ENCODE assay signal across 15 cellular contexts in the genomic region with DNA sequence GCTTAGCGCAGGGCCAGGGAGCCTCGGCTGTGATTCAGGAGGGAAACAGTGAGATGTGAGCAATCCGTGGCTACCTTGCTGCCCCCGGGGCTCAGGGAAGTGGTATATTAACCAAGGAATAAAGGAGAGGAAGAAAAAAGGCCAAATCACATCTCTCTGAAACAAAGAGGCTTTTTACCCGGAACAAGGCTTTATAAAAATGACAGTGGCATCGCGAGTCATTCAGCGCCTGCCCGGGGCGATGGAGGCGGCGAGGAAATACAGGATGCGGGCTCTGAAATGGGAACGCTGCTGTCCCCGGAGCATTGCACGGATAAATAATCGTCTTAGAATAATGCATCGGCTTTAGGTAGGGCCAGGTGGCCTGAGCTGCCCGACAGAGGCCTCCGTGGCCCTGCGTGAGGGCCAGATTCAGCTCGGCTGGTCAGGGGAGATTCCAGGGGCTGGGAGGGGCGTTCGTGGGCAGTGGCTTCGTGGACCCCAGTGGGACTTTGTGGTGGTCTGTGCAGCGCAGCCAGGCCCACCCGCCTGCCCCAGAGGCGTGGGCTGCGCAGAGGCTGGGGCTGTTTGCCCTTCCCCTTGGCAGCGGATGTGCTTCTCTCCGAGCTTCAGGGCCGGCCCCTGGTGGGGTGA.
"Had no signal": no experiment of that assay in that cellular context is flagged by ENCODE, and none has a peak within 500 bp of the region (broad histone marks: within the 10 kb centered on the region; RNA-seq: fewer than 3 reads in every experiment).

No MANE protein-coding gene starts in this region.

- H3K9me3 ChIP-seq: SK-N-SH, testis had no signal

- H3K9ac ChIP-seq: SK-N-SH had no signal

- H3K4me3 ChIP-seq: hepatocyte, testis had no signal

- H3K9me3 Mint-ChIP-seq: activated B cell treated with CpG ODN at 0.5 μM for 24 hours; activated CD4-positive, alpha-beta T cell treated with anti-CD3 and anti-CD28 coated beads, Interleukin-2, amount 10 ng/mL, durations not matched to agents 24 days and 14 days; activated naive CD8-positive, alpha-beta T cell treated with anti-CD3 and anti-CD28 coated beads, Interleukin-2, amount 50 U/mL, for 24 hours had no signal

- ATAC-seq: activated naive CD8-positive, alpha-beta T cell treated with anti-CD3 and anti-CD28 coated beads, Interleukin-2, amount 50 U/mL, for 24 hours; naive thymus-derived CD4-positive, alpha-beta T cell; stimulated activated naive CD8-positive, alpha-beta T cell treated with anti-CD3 and anti-CD28 coated beads, Interleukin-15, Interleukin-2, amounts not matched to agents 100 U/mL and 50 U/mL, for 24 hours had no signal

- H3K4me3 Mint-ChIP-seq: activated B cell treated with CpG ODN at 0.5 μM for 24 hours; activated CD4-positive, alpha-beta T cell treated with anti-CD3 and anti-CD28 coated beads, Interleukin-2, amount 10 ng/mL, durations not matched to agents 24 days and 14 days; activated naive CD8-positive, alpha-beta T cell treated with anti-CD3 and anti-CD28 coated beads, Interleukin-2, amount 50 U/mL, for 24 hours; naive thymus-derived CD4-positive, alpha-beta T cell had no signal

- DNase-seq: activated B cell treated with CpG ODN at 0.5 μM for 24 hours; activated CD4-positive, alpha-beta T cell treated with anti-CD3 and anti-CD28 coated beads, Interleukin-2, amount 10 ng/mL, durations not matched to agents 24 days and 14 days; activated CD8-positive, alpha-beta memory T cell treated with anti-CD3 and anti-CD28 coated beads for 24 hours; activated naive CD4-positive, alpha-beta T cell treated with Interleukin-2 at 50 U/mL for 16 hours; activated naive CD8-positive, alpha-beta T cell treated with anti-CD3 and anti-CD28 coated beads, Interleukin-2, amount 50 U/mL, for 24 hours; cerebellar nuclear complex; dermis blood vessel endothelial cell; erythroblast; naive thymus-derived CD4-positive, alpha-beta T cell; SK-N-SH; stimulated activated CD4-positive, alpha-beta T cell treated with anti-CD3 and anti-CD28 coated beads, Interleukin-2, amount 100 ng/mL, for 48 hours; stimulated activated naive CD8-positive, alpha-beta T cell treated with anti-CD3 and anti-CD28 coated beads, Interleukin-15, Interleukin-2, amounts not matched to agents 100 U/mL and 50 U/mL, for 24 hours; T-helper 1 cell had no signal

- H3K27ac ChIP-seq: hepatocyte, testis had no signal

- H3K27me3 ChIP-seq: hepatocyte, testis had no signal

- H3K27ac Mint-ChIP-seq: activated B cell treated with CpG ODN at 0.5 μM for 24 hours; activated CD4-positive, alpha-beta T cell treated with anti-CD3 and anti-CD28 coated beads, Interleukin-2, amount 10 ng/mL, durations not matched to agents 24 days and 14 days; activated naive CD8-positive, alpha-beta T cell treated with anti-CD3 and anti-CD28 coated beads, Interleukin-2, amount 50 U/mL, for 24 hours had no signal

- H3K4me1 Mint-ChIP-seq: activated CD4-positive, alpha-beta T cell treated with anti-CD3 and anti-CD28 coated beads, Interleukin-2, amount 10 ng/mL, durations not matched to agents 24 days and 14 days; activated naive CD8-positive, alpha-beta T cell treated with anti-CD3 and anti-CD28 coated beads, Interleukin-2, amount 50 U/mL, for 24 hours had no signal
